Comparison of ENCODE assay signal across 8 cellular contexts in the genomic region with DNA sequence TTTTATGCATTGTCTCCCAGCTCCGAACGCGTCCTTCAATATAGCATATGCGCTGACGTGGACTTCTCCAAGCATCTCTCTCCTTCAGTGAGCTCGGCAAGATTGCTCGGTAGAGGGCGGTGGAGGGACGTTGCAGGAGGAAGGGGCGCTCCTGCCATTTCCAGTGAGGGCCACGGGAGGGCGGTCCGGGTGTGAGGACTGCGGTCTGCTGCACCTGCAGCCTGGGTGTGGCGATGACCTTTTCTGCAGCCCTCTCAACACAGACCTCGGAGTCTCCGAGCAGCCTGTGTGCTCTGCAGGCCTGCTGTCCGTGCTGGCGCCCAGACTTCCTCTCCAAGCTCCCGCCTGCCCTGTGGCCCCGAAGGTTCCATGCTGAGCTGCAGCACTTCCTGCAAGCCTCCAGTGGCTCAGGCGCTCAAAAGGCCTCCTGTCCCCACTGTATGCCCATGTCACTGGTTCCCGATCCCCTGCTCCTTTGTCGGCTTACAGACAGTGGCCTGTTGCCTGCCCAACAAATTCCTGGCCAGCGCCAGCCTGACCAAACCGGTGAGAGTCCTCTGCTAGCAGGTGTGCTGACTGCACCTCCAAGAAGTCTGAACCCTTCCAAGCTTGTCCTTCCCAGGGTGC. TPM values are rescaled to one million over a fixed set of nuclear protein-coding genes. Genes with fewer than 3 reads are reported as not detected.
DNase-seq lines count a peak whose midpoint lies in the region; ATAC-seq and TF ChIP-seq lines count a peak whose summit lies in the region.

No MANE protein-coding gene starts in this region.

- intact Hi-C loops in stomach (cut with DNase I; ENCODE audit: low total_unique reads): loop anchor here (5.0 kb wide), 2 partner anchors 68 to 138 kb away; no protein-coding TSS in a partner anchor

- peaks cover 4% of the 10 kb centered on the region for H3K9me3 Mint-ChIP-seq in neural progenitor cell

- ATAC-seq in DND-41 (ENCODE audit: insufficient read depth, low read depth) (peak; percentile 90), GM21737 (IDR thresholded peaks at IDR 0.05; ENCODE audit: unreplicated experiment) (peak; percentile 97)

- no peaks in the 10 kb centered on the region for H3K27me3 ChIP-seq in DND-41 (ENCODE audit: insufficient read depth, low read length, poor library complexity)
- H3K27me3 ChIP-seq in neural progenitor cell: peaks cover 12% of the 10 kb centered on the region
- peaks cover 0 to 3% (median 0%) of the 10 kb centered on the region in 3 donors for H3K27me3 ChIP-seq in stomach

- 3 to 12% (median 8%) methylated on average over 16 to 26 of the region's 26 CpGs for WGBS in stomach, 5 donors

- DNase-seq in DND-41 (peak; percentile 89), RPMI7951 (ENCODE audit: low read depth) (peak; percentile 86), fibroblast of pulmonary artery (ENCODE audit: low read depth) (peak; percentile 87), neural progenitor cell (ENCODE audit: low spot score) (peak; percentile 96), stomach (peak; percentile 97)
- peak; percentile 82 to 92 for DNase-seq in activated T-helper 1 cell treated with anti-CD3 and anti-CD28 coated beads, Interleukin-2, amount 50 U/mL, for 16 hours (ENCODE audit: low read depth in 1 of 2, low spot score in 1 of 2)

- H3K36me3 ChIP-seq in DND-41 (ENCODE audit: insufficient read depth, low read length) (no peaks in the 10 kb centered on the region), KOPT-K1 (ENCODE audit: insufficient read depth, low read length) (no peaks in the 10 kb centered on the region), neural progenitor cell (no peaks in the 10 kb centered on the region), stomach (no peaks in the 10 kb centered on the region)

- H3K27me3 Mint-ChIP-seq in neural progenitor cell (ENCODE audit: insufficient read depth, low read depth): peaks cover 10% of the 10 kb centered on the region

- H3K4me2 ChIP-seq in DND-41 (ENCODE audit: insufficient read depth, low read length): no peak overlapping the region
- peak overlapping the region; percentile 63 for H3K4me2 ChIP-seq in neural progenitor cell

- no peaks in the 10 kb centered on the region for H4K20me1 ChIP-seq in DND-41 (ENCODE audit: insufficient read depth, low read length)
- no peaks in the 10 kb centered on the region for H4K20me1 ChIP-seq in neural progenitor cell (ENCODE audit: low read depth)

- no peaks in the 10 kb centered on the region for H3K36me3 Mint-ChIP-seq in neural progenitor cell

- H3K9ac ChIP-seq in DND-41 (ENCODE audit: low read depth, low read length) (0 out of 2 replicates have a peak overlapping the region, but pooled peaks have one; percentile 3), neural progenitor cell (no peak overlapping the region)

- H2AFZ ChIP-seq in DND-41 (ENCODE audit: low read depth, low read length) (no peak overlapping the region), neural progenitor cell (replicated peaks) (peak overlapping the region; percentile 71)

- H3K4me1 ChIP-seq in DND-41 (ENCODE audit: insufficient read depth, low read length) (peaks cover 46% of the 10 kb centered on the region), neural progenitor cell (no peaks in the 10 kb centered on the region), stomach (peaks cover 11 to 26% (median 21%) of the 10 kb centered on the region in 4 donors)

- no peak overlapping the region for H3K4me3 ChIP-seq in DND-41 (ENCODE audit: low read depth in 1 of 2, low read length in 2 of 2)
- no peak overlapping the region for H3K4me3 ChIP-seq in fibroblast of pulmonary artery (replicated peaks; ENCODE audit: low read depth, low read length)
- no peak overlapping the region for H3K4me3 ChIP-seq in neural progenitor cell
- H3K4me3 ChIP-seq in stomach: peak overlapping the region in 2 of 4 donors; percentile 21 to 27

- TF ChIP-seq EP300 in stomach (IDR thresholded peaks at IDR 0.05): no peak

- H3K27ac Mint-ChIP-seq in neural progenitor cell: no peak overlapping the region

- TF ChIP-seq CTCF in DND-41 (IDR thresholded peaks at IDR 0.05; ENCODE audit: borderline replicate concordance, extremely low read depth, low read length, poor library complexity, severe bottlenecking) (peak; percentile 82), fibroblast of pulmonary artery (IDR thresholded peaks at IDR 0.05; ENCODE audit: low read length, missing control alignments) (no peak), neural progenitor cell (IDR thresholded peaks at IDR 0.05) (peak; percentile 96), stomach (IDR thresholded peaks at IDR 0.05) (peak in 6 of 7 experiments; percentile 21 to 100 (median 96))

- peak overlapping the region; percentile 68 for H3K27ac ChIP-seq in DND-41 (ENCODE audit: low read length)
- H3K27ac ChIP-seq in KOPT-K1 (ENCODE audit: low read depth, low read length, poor library complexity, severe bottlenecking): peak overlapping the region; percentile 56
- H3K27ac ChIP-seq in neural progenitor cell: no peak overlapping the region
- peak overlapping the region; percentile 9 to 57 (median 42) for H3K27ac ChIP-seq in stomach

- no peak for TF ChIP-seq POLR2A in stomach (IDR thresholded peaks at IDR 0.05)

- H3K79me2 ChIP-seq in DND-41 (ENCODE audit: insufficient read depth, low read length) (no peaks in the 10 kb centered on the region), neural progenitor cell (ENCODE audit: low read depth) (no peaks in the 10 kb centered on the region)

- peaks cover 4% of the 10 kb centered on the region for H3K4me1 Mint-ChIP-seq in neural progenitor cell

- no peaks in the 10 kb centered on the region for H3F3A ChIP-seq in neural progenitor cell (ENCODE audit: low read depth)

- no peak overlapping the region for H3K4me3 Mint-ChIP-seq in neural progenitor cell

- H3K9me3 ChIP-seq in DND-41 (ENCODE audit: insufficient read depth, low read length, severe bottlenecking) (no peaks in the 10 kb centered on the region), KOPT-K1 (ENCODE audit: insufficient read depth, low read length, poor library complexity, severe bottlenecking) (no peaks in the 10 kb centered on the region), neural progenitor cell (ENCODE audit: low read depth) (no peaks in the 10 kb centered on the region), stomach (no peaks in the 10 kb centered on the region)

RNA-seq across cellular contexts. Expression of gene RTP3, which starts 8.9 kb away (rescaled TPM):
- not detected in 2 replicates for total RNA-seq in RPMI7951 (2014; rRNA removed; shearing (Covaris generic))
- total RNA-seq in neural progenitor cell (ENCODE audit: low replicate concordance) (not detected in 2 replicates), stomach (not detected)
- polyA plus RNA-seq in stomach: not detected

RNA-seq across cellular contexts. Expression of gene LTF, which starts 24.1 kb away (rescaled TPM):
- 0.49 and 0.72 TPM in 2 replicates for total RNA-seq in RPMI7951 (2014; rRNA removed; shearing (Covaris generic))
- total RNA-seq in neural progenitor cell (ENCODE audit: low replicate concordance) (not detected in 2 replicates), stomach (100 to 1,000 TPM in 2 of 5 donors, 10 to 100 TPM in 2, under 1 TPM in 1; 0.58 to 275 (median 22.4) TPM)
- polyA plus RNA-seq in stomach: 1,000 to 10,000 TPM in 1 of 3 donors, 100 to 1,000 TPM in 1, 1 to 10 TPM in 1; 8.1 to 1,112 (median 398) TPM
